In genomic region chr5:140232731-140233130, GRCh38 we compare ENCODE assay signal across 17 cellular contexts. TPM values are rescaled to one million over a fixed set of nuclear protein-coding genes. Genes with fewer than 3 reads are reported as not detected.
DNase-seq lines count a peak whose midpoint lies in the region; ATAC-seq, FAIRE-seq and TF ChIP-seq lines count a peak whose summit lies in the region.
"Had no signal": no experiment of that assay in that cellular context is flagged by ENCODE, and none has a peak within 500 bp of the region (broad histone marks: within the 10 kb centered on the region; RNA-seq: fewer than 3 reads in every experiment).

No MANE protein-coding gene starts in this region.

- peak; percentile 42 for FAIRE-seq in HTR-8/SVneo (lab: Jason Lieb, UNC)
- FAIRE-seq: G401.6, GM12892, H54 had no signal

- H3K4me1 ChIP-seq in neutrophil (ENCODE audit: control insufficient read depth in 1 of 2, insufficient read depth in 1 of 2, low read depth in 1 of 2, low read length in 1 of 2), result peaks cover 83 to 85% of the 10 kb centered on the region in 2 experiments
- H3K4me1 ChIP-seq: HAP-1 had no signal

- H3K4me3 ChIP-seq in neutrophil (ENCODE audit: low read depth in 1 of 2, low read length in 1 of 2), result no peak overlapping the region
- H3K4me3 ChIP-seq: HAP-1 had no signal

- ATAC-seq in HG02970 (IDR thresholded peaks at IDR 0.05; ENCODE audit: low FRiP score, unreplicated experiment), result no peak

- in situ Hi-C loops in SK-MEL-5 (cut with HindIII; ENCODE audit: low pct_unique_long_range_greater_than_20kb, low sequenced_read_pairs), result no loop called here

- DNase-seq in HTR-8/SVneo (ENCODE audit: insufficient read length, low spot score) (no peak), SK-MEL-5 (ENCODE audit: low read depth, low spot score) (peak; percentile 85), erythroblast (lab: John Stamatoyannopoulos, UW) (no peak), NCI-H2227 (lab: John Stamatoyannopoulos, UW; ENCODE audit: unreplicated experiment) (no peak)
- DNase-seq: C1 segment of cervical spinal cord; Caco-2; CD4-positive, alpha-beta memory T cell; DMS153; DND-41; GOT3; HFFc6 had no signal

- H3K36me3 ChIP-seq in neutrophil, result no peaks in the 10 kb centered on the region
- H3K36me3 ChIP-seq: HAP-1 had no signal

- no peak for TF ChIP-seq POLR2A in erythroblast (IDR thresholded peaks at IDR 0.05; ENCODE audit: low read length)

- H3K9me3 ChIP-seq in neutrophil, result no peaks in the 10 kb centered on the region
- H3K9me3 ChIP-seq: Caco-2, HAP-1 had no signal

- H3K27ac ChIP-seq in neutrophil, result peak overlapping the region; percentile 21

- TF ChIP-seq CTCF in neutrophil (IDR thresholded peaks at IDR 0.05), result no peak

- H3K27me3 ChIP-seq in neutrophil, result no peaks in the 10 kb centered on the region

RNA-seq across cellular contexts. Expression of gene CYSTM1, which starts 57.7 kb away (rescaled TPM):
- 182 and 186 TPM in 2 replicates for total RNA-seq in SK-MEL-5 (2014; rRNA removed; shearing (Covaris generic))
- 175 and 190 TPM in 2 replicates for polyA plus RNA-seq in SK-MEL-5 (2015; cell fraction: cytosol; rRNA removed)
- 14.5 and 28.8 TPM in 2 replicates for polyA plus RNA-seq in SK-MEL-5 (2015; cell fraction: nucleus; rRNA removed)
